Comparison of ENCODE assay signal across 29 cellular contexts in genomic region chr9:76377791-76378190, GRCh38.
"Had no signal": no experiment of that assay in that cellular context is flagged by ENCODE, and none has a peak within 500 bp of the region (broad histone marks: within the 10 kb centered on the region; RNA-seq: fewer than 3 reads in every experiment).

No MANE protein-coding gene starts in this region.

- H3K27ac ChIP-seq: left lung, lower lobe of right lung, neural progenitor cell, neutrophil, ovary, prostate gland, skin epidermis, thyroid gland, transverse colon, upper lobe of right lung had no signal

- H3K27me3 Mint-ChIP-seq: naive B cell; stimulated activated naive CD8-positive, alpha-beta T cell treated with anti-CD3 and anti-CD28 coated beads, Interleukin-15, amount 100 ng/mL, for 72 hours had no signal

- H3K4me1 ChIP-seq: prostate gland had no signal

- H3K9ac ChIP-seq: neural progenitor cell had no signal

- H3K4me1 Mint-ChIP-seq: immature natural killer cell; naive B cell; natural killer cell; stimulated activated effector memory CD8-positive, alpha-beta T cell treated with anti-CD3 and anti-CD28 coated beads, Interleukin-12 subunit alpha, Interleukin-12 subunit beta, amount 100 ng/mL, for 72 hours; stimulated activated naive CD8-positive, alpha-beta T cell treated with anti-CD3 and anti-CD28 coated beads, Interleukin-15, amount 100 ng/mL, for 72 hours had no signal

- ATAC-seq: left colon; left lung; lower lobe of right lung; natural killer cell; right cardiac atrium; sciatic nerve; stimulated activated effector memory CD8-positive, alpha-beta T cell treated with anti-CD3 and anti-CD28 coated beads, Interleukin-12 subunit alpha, Interleukin-12 subunit beta, amount 100 ng/mL, for 72 hours; stimulated activated naive CD8-positive, alpha-beta T cell treated with anti-CD3 and anti-CD28 coated beads, Interleukin-15, amount 100 ng/mL, for 72 hours; upper lobe of right lung had no signal

- H3K9me3 ChIP-seq: left lung, lower lobe of right lung, neutrophil, ovary, prostate gland, thyroid gland, transverse colon, upper lobe of right lung had no signal

- H3K36me3 ChIP-seq: left lung, lower lobe of right lung, neural progenitor cell, neutrophil, ovary, prostate gland, thyroid gland, transverse colon, upper lobe of right lung had no signal

- H3K4me2 ChIP-seq: neural progenitor cell had no signal

- H3K9me3 Mint-ChIP-seq: immature natural killer cell; mesothelial cell of epicardium; naive B cell; natural killer cell; nephron progenitor cell; neural progenitor cell; stimulated activated effector memory CD8-positive, alpha-beta T cell treated with anti-CD3 and anti-CD28 coated beads, Interleukin-12 subunit alpha, Interleukin-12 subunit beta, amount 100 ng/mL, for 72 hours; stimulated activated naive CD8-positive, alpha-beta T cell treated with anti-CD3 and anti-CD28 coated beads, Interleukin-15, amount 100 ng/mL, for 72 hours had no signal

- H3K27me3 ChIP-seq: left lung, neural progenitor cell, neutrophil, ovary, thyroid gland, transverse colon, upper lobe of right lung had no signal

- H3K4me3 ChIP-seq: left lung, lower lobe of right lung, neural progenitor cell, ovary, prostate gland, skin epidermis, thyroid gland, transverse colon, upper lobe of right lung had no signal

- DNase-seq: hypothalamus; immature natural killer cell; kidney; left colon; left lung; lower lobe of right lung; mesendoderm; naive B cell; natural killer cell; nephron progenitor cell; occipital lobe; ovary; retina; right cardiac atrium; stimulated activated CD4-positive, alpha-beta T cell treated with anti-CD3 and anti-CD28 coated beads, Interleukin-12 subunit alpha, Interleukin-12 subunit beta, amount 100 ng/mL, for 4 hours; stimulated activated CD4-positive, alpha-beta T cell treated with anti-CD3 and anti-CD28 coated beads, Interleukin-4, amount 100 ng/mL, for 24 hours; stimulated activated naive CD4-positive, alpha-beta T cell treated with Interleukin-2 at 50 U/mL for 16 hours; stimulated activated naive CD8-positive, alpha-beta T cell treated with anti-CD3 and anti-CD28 coated beads, Interleukin-15, amount 100 ng/mL, for 72 hours; substantia nigra; thyroid gland; transverse colon; upper lobe of right lung had no signal

- H3K4me3 Mint-ChIP-seq: immature natural killer cell; mesothelial cell of epicardium; naive B cell; natural killer cell; nephron progenitor cell; neural progenitor cell; stimulated activated effector memory CD8-positive, alpha-beta T cell treated with anti-CD3 and anti-CD28 coated beads, Interleukin-12 subunit alpha, Interleukin-12 subunit beta, amount 100 ng/mL, for 72 hours; stimulated activated naive CD8-positive, alpha-beta T cell treated with anti-CD3 and anti-CD28 coated beads, Interleukin-15, amount 100 ng/mL, for 72 hours had no signal

- H3K36me3 Mint-ChIP-seq: mesothelial cell of epicardium; naive B cell; natural killer cell; stimulated activated effector memory CD8-positive, alpha-beta T cell treated with anti-CD3 and anti-CD28 coated beads, Interleukin-12 subunit alpha, Interleukin-12 subunit beta, amount 100 ng/mL, for 72 hours had no signal

- H3K27ac Mint-ChIP-seq: mesothelial cell of epicardium; naive B cell; natural killer cell; nephron progenitor cell; neural progenitor cell; stimulated activated effector memory CD8-positive, alpha-beta T cell treated with anti-CD3 and anti-CD28 coated beads, Interleukin-12 subunit alpha, Interleukin-12 subunit beta, amount 100 ng/mL, for 72 hours had no signal

- H2AFZ ChIP-seq: neural progenitor cell had no signal
